Comparison of ENCODE assay signal across 13 cellular contexts in the genomic region with DNA sequence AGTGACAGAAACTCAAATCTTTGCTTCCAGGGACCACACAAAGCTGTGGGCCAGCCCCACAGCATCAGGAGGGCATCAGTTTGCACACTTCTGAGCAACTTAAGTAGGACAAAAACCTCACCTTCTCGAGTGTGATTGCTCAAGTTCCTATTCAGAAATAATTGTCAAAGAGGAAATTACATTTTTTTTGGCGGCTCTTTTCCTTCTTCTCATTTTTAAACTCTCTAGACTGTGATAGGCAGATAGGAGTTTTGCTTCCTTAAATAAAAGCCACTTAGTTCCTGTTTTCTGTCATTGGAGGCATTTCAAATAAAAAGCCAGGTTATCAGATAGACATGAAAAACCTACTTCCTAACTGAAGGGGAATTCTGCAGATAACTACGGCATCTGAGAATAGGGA. TPM values are rescaled to one million over a fixed set of nuclear protein-coding genes. Genes with fewer than 3 reads are reported as not detected.
DNase-seq lines count a peak whose midpoint lies in the region; ATAC-seq and TF ChIP-seq lines count a peak whose summit lies in the region.
"Had no signal": no experiment of that assay in that cellular context is flagged by ENCODE, and none has a peak within 500 bp of the region (broad histone marks: within the 10 kb centered on the region; RNA-seq: fewer than 3 reads in every experiment).

No MANE protein-coding gene starts in this region.

- WGBS in right cardiac atrium = 35% methylated on average over 3 of the region's 3 CpGs
- 45 to 55% methylated on average over 3 of the region's 3 CpGs for WGBS in GM23248 (ENCODE audit: low coverage in 1 of 2, low lambda C conversion rate in 2 of 2, missing lambda C conversion rate in 2 of 2), 2 experiments

- H3K4me1 Mint-ChIP-seq in stimulated activated memory B cell treated with anti-CD40 and anti-IgM and Interleukin-4, amounts not matched to agents 10 μg/mL and 1 μg/mL and 100 μg/mL, for 72 hours = peaks cover 73% of the 10 kb centered on the region

- H3K27ac ChIP-seq in right cardiac atrium (ENCODE audit: low read length) (no peak overlapping the region), OCI-LY3 (ENCODE audit: low read length) (peak overlapping the region; percentile 89), caudate nucleus (ENCODE audit: low read depth, low read length) (peak overlapping the region; percentile 38), GM23248 (no peak overlapping the region)
- H3K27ac ChIP-seq: parathyroid adenoma had no signal

- H3K4me1 ChIP-seq in right cardiac atrium (ENCODE audit: control insufficient read depth, insufficient read depth, low read length) = no peaks in the 10 kb centered on the region
- H3K4me1 ChIP-seq in OCI-LY3 (ENCODE audit: low read length) = peaks cover 71% of the 10 kb centered on the region
- H3K4me1 ChIP-seq in GM23248 (ENCODE audit: insufficient read depth) = no peaks in the 10 kb centered on the region
- H3K4me1 ChIP-seq: parathyroid adenoma had no signal

- in situ Hi-C loops in GM23248 (cut with MboI) = no loop called here

- peak overlapping the region; percentile 70 for H3K27ac Mint-ChIP-seq in stimulated activated memory B cell treated with anti-CD40 and anti-IgM and Interleukin-4, amounts not matched to agents 10 μg/mL and 1 μg/mL and 100 μg/mL, for 72 hours

- no peaks in the 10 kb centered on the region for H3K27me3 ChIP-seq in right cardiac atrium (ENCODE audit: control insufficient read depth, insufficient read depth)
- H3K27me3 ChIP-seq in OCI-LY3 (ENCODE audit: low read depth, low read length) = no peaks in the 10 kb centered on the region
- peaks cover 75% of the 10 kb centered on the region for H3K27me3 ChIP-seq in GM23248 (replicated peaks; ENCODE audit: insufficient read depth)

- no peaks in the 10 kb centered on the region for H3K27me3 Mint-ChIP-seq in stimulated activated memory B cell treated with anti-CD40 and anti-IgM and Interleukin-4, amounts not matched to agents 10 μg/mL and 1 μg/mL and 100 μg/mL, for 72 hours

- no peak overlapping the region for H3K4me3 ChIP-seq in right cardiac atrium (ENCODE audit: low read length)
- H3K4me3 ChIP-seq in OCI-LY3 (ENCODE audit: low read length) = peak overlapping the region; percentile 57
- no peak overlapping the region for H3K4me3 ChIP-seq in GM23248
- H3K4me3 ChIP-seq: MG63 had no signal

- peaks cover 2% of the 10 kb centered on the region for H3K9me3 ChIP-seq in right cardiac atrium (ENCODE audit: control insufficient read depth, low read length)
- no peaks in the 10 kb centered on the region for H3K9me3 ChIP-seq in OCI-LY3 (ENCODE audit: insufficient read depth, low read length)
- no peaks in the 10 kb centered on the region for H3K9me3 ChIP-seq in GM23248 (ENCODE audit: low read depth)
- H3K9me3 ChIP-seq: MG63 had no signal

- H3K4me3 Mint-ChIP-seq in stimulated activated memory B cell treated with anti-CD40 and anti-IgM and Interleukin-4, amounts not matched to agents 10 μg/mL and 1 μg/mL and 100 μg/mL, for 72 hours = peak overlapping the region; percentile 19

- intact Hi-C loops in Right ventricle myocardium inferior (cut with DNase I) = no loop called here
- intact Hi-C loops in right cardiac atrium (cut with DNase I) = no loop called here

- no peak for TF ChIP-seq CTCF in OCI-LY3 (IDR thresholded peaks at IDR 0.05; ENCODE audit: low read depth, low read length)

- H3K9me3 Mint-ChIP-seq in stimulated activated memory B cell treated with anti-CD40 and anti-IgM and Interleukin-4, amounts not matched to agents 10 μg/mL and 1 μg/mL and 100 μg/mL, for 72 hours = no peaks in the 10 kb centered on the region

- no peaks in the 10 kb centered on the region for H3F3A ChIP-seq in GM23248 (ENCODE audit: insufficient read depth)

- H3K4me2 ChIP-seq in OCI-LY3 (ENCODE audit: low read length) = peak overlapping the region; percentile 74
- no peak overlapping the region for H3K4me2 ChIP-seq in GM23248 (ENCODE audit: unreplicated experiment)

- H3K36me3 Mint-ChIP-seq in stimulated activated memory B cell treated with anti-CD40 and anti-IgM and Interleukin-4, amounts not matched to agents 10 μg/mL and 1 μg/mL and 100 μg/mL, for 72 hours = no peaks in the 10 kb centered on the region

- no peak overlapping the region for H2AFZ ChIP-seq in OCI-LY3 (ENCODE audit: low read depth, low read length)
- H2AFZ ChIP-seq in GM23248 = no peak overlapping the region
- H2AFZ ChIP-seq: parathyroid adenoma had no signal

- H3K79me2 ChIP-seq in OCI-LY3 (ENCODE audit: low read length) (no peaks in the 10 kb centered on the region), GM23248 (ENCODE audit: insufficient read depth) (no peaks in the 10 kb centered on the region)
- H3K79me2 ChIP-seq: parathyroid adenoma had no signal

- DNase-seq in Right ventricle myocardium inferior (ENCODE audit: missing footprints) (no peak), right cardiac atrium (no peak), caudate nucleus (lab: John Stamatoyannopoulos, UW) (no peak), NCI-H226 (no peak), GM23248 (no peak)
- DNase-seq: MG63; NCI-H524 treated with DMSO at 0.1 percent for 48 hours; stimulated activated CD4-positive, alpha-beta T cell treated with anti-CD3 and anti-CD28 coated beads, Interleukin-4, amount 100 ng/mL, for 1 hour; SW 1271 had no signal

- H3K9me2 ChIP-seq in GM23248 (ENCODE audit: insufficient read depth) = no peaks in the 10 kb centered on the region

- H3K36me3 ChIP-seq in OCI-LY3 (replicated peaks; ENCODE audit: low read depth, low read length) (no peaks in the 10 kb centered on the region), GM23248 (ENCODE audit: low read depth) (no peaks in the 10 kb centered on the region)
- H3K36me3 ChIP-seq: MG63 had no signal

- no peaks in the 10 kb centered on the region for H4K20me1 ChIP-seq in OCI-LY3 (ENCODE audit: insufficient read depth, low read length)
- no peaks in the 10 kb centered on the region for H4K20me1 ChIP-seq in GM23248 (ENCODE audit: insufficient read depth)

- H3K9ac ChIP-seq in OCI-LY3 (ENCODE audit: low read length) (peak overlapping the region; percentile 71), GM23248 (no peak overlapping the region)
- H3K9ac ChIP-seq: parathyroid adenoma had no signal

- ATAC-seq in Right ventricle myocardium inferior (peak; percentile 23), right cardiac atrium (no peak), HG03378 (IDR thresholded peaks at IDR 0.05; ENCODE audit: unreplicated experiment) (no peak)
- peak; percentile 65 for ATAC-seq in stimulated activated memory B cell treated with anti-CD40 and anti-IgM and Interleukin-4, amounts not matched to agents 10 μg/mL and 1 μg/mL and 100 μg/mL, for 72 hours

RNA-seq across cellular contexts. Expression of a gene that starts 11.2 kb away (rescaled TPM):
- 1.7 TPM for total RNA-seq in Right ventricle myocardium inferior
- total RNA-seq in right cardiac atrium = 1 to 10 TPM; 1.2 to 2.0 (median 1.5) TPM
- polyA plus RNA-seq in right cardiac atrium = 0.63 TPM
- not detected in 2 replicates for total RNA-seq in GM23248 (2014; rRNA removed; shearing (Covaris generic))
- polyA plus RNA-seq in GM23248 (2016; fragmentation: Nextera tagmentation; extraction: Ambion mirVana) = not detected in 2 replicates

RNA-seq across cellular contexts. Expression of a gene that starts 56.0 kb away (rescaled TPM):
- total RNA-seq in Right ventricle myocardium inferior (10.6 TPM), right cardiac atrium (10 to 100 TPM in 3 of 4 donors, 1 to 10 TPM in 1; 9.6 to 12.1 (median 11.2) TPM)
- polyA plus RNA-seq in right cardiac atrium (4.5 TPM), GM23248 (2016; fragmentation: Nextera tagmentation; extraction: Ambion mirVana) (14.6 and 15.1 TPM in 2 replicates)
- total RNA-seq in GM23248 (2014; rRNA removed; shearing (Covaris generic)) = 7.2 and 9.4 TPM in 2 replicates

Comparison
In these comparisons a context has a peak if more than half of its experiments do, and no peak if none do; other contexts are left out.
1. ATAC-seq: peak in Right ventricle myocardium inferior (single experiment) and stimulated activated memory B cell treated with anti-CD40 and anti-IgM and Interleukin-4, amounts not matched to agents 10 μg/mL and 1 μg/mL and 100 μg/mL, for 72 hours (single experiment); none in right cardiac atrium (0 of 2) and HG03378 (single experiment).
2. H3K27ac ChIP-seq: peak in OCI-LY3 (single experiment) and caudate nucleus (single experiment); none in right cardiac atrium (single experiment) and GM23248 (single experiment).